1 cellular context compared by ENCODE assay signal in the genomic region with DNA sequence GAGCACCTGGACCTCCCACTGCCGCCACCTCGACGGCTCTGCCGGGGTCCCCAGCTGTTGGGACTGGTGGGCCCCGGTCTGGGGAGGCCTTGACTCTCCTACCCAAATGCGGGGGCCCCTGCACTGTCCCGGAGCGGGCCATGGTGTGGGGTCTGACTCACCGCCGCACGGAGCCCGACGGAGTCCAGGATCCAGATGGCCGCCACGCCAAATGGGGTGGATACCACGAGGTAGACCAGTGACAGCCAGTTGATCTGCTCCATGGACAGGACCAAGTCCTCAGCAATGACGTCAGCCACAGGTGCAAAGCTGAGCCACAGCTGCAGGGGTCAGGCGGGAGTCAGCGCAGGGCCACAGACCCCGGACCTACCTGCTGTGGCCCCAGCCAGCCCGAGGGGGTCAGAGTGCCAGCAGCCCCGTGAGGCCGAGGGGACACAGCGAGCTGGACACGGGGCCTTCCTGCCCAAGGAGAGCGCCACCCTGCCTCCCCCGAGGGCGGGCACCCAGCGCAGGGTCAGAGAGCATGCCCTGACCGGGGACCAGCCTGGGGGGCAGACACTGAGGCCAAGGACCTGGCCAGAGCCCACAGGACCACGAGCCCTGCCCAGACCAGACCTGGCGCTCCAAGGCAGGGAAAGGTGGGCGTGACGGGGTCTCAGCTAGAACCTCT.
TF ChIP-seq lines count a peak whose summit lies in the region.

No MANE protein-coding gene starts in this region.

TF ChIP-seq in IMR-90, 13 proteins besides CTCF, POLR2A, EP300 and RAD21:
- no peak for TF ChIP-seq CHD1 (IDR thresholded peaks at IDR 0.05; ENCODE audit: low read depth, low read length)
- no peak for TF ChIP-seq RCOR1 (IDR thresholded peaks at IDR 0.05; ENCODE audit: insufficient replicate concordance, low read length)
- no peak for TF ChIP-seq USF2 (IDR thresholded peaks at IDR 0.05; ENCODE audit: low read depth, low read length)
